In the genomic region with DNA sequence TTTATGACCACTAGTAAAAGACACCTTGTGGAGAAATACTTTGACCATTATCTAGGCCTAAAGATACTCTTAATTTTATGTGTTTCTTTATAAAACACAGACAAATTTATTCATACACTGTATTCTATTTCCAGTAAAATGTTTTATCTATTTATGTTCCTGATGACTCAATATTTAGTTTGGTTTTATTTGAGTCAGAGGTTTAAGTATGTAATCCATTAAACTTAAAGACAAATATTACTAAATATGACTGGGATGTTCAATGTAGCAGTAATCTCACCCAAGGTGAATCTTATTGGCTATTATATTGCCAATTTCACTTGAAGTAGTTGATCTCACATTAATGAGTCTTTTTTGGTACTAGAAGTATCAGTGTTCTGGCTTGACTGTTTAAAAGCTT, we compare ENCODE assay signal across 28 cellular contexts.
"Had no signal": no experiment of that assay in that cellular context is flagged by ENCODE, and none has a peak within 500 bp of the region (broad histone marks: within the 10 kb centered on the region; RNA-seq: fewer than 3 reads in every experiment).

No MANE protein-coding gene starts in this region.

- FAIRE-seq: astrocyte, colon, TTC549 had no signal

- H3K4me3 ChIP-seq: esophagus muscularis mucosa, gastroesophageal sphincter, heart right ventricle, hepatocyte had no signal

- DNase-seq: activated CD4-positive, alpha-beta memory T cell treated with anti-CD3 and anti-CD28 coated beads, Interleukin-2, amount 10 ng/mL, durations not matched to agents 7 days and 5 days; activated CD4-positive, alpha-beta T cell treated with anti-CD3 and anti-CD28 coated beads for 1 hour; activated CD4-positive, alpha-beta T cell treated with anti-CD3 and anti-CD28 coated beads for 4 hours; activated CD4-positive, alpha-beta T cell treated with anti-CD3 and anti-CD28 coated beads, Interleukin-2, amount 10 ng/mL, durations not matched to agents 7 days and 5 days; activated CD4-positive, alpha-beta T cell treated with anti-CD3 and anti-CD28 coated beads, Interleukin-2, amount 50 U/mL, for 4 hours; activated CD8-positive, alpha-beta memory T cell treated with anti-CD3 and anti-CD28 coated beads, Interleukin-2, amount 50 U/mL, for 48 hours; activated gamma-delta T cell; activated naive CD4-positive, alpha-beta T cell; activated naive CD4-positive, alpha-beta T cell treated with anti-CD3 and anti-CD28 coated beads, Interleukin-2, amount 50 U/mL, for 16 hours; activated T-cell treated with anti-CD3 and anti-CD28 coated beads for 4 hours; activated T-cell treated with anti-CD3 and anti-CD28 coated beads, Interleukin-2, amount 50 U/mL, for 24 hours; activated T-cell treated with anti-CD3 and anti-CD28 coated beads, Interleukin-2, amount 50 U/mL, for 72 hours; amniotic stem cell; anterior cingulate cortex; brain microvascular endothelial cell; caudate nucleus; effector memory CD4-positive, alpha-beta T cell; endodermal cell; erythroblast; foreskin melanocyte; heart right ventricle; T-helper 2 cell had no signal
